In the genomic region with DNA sequence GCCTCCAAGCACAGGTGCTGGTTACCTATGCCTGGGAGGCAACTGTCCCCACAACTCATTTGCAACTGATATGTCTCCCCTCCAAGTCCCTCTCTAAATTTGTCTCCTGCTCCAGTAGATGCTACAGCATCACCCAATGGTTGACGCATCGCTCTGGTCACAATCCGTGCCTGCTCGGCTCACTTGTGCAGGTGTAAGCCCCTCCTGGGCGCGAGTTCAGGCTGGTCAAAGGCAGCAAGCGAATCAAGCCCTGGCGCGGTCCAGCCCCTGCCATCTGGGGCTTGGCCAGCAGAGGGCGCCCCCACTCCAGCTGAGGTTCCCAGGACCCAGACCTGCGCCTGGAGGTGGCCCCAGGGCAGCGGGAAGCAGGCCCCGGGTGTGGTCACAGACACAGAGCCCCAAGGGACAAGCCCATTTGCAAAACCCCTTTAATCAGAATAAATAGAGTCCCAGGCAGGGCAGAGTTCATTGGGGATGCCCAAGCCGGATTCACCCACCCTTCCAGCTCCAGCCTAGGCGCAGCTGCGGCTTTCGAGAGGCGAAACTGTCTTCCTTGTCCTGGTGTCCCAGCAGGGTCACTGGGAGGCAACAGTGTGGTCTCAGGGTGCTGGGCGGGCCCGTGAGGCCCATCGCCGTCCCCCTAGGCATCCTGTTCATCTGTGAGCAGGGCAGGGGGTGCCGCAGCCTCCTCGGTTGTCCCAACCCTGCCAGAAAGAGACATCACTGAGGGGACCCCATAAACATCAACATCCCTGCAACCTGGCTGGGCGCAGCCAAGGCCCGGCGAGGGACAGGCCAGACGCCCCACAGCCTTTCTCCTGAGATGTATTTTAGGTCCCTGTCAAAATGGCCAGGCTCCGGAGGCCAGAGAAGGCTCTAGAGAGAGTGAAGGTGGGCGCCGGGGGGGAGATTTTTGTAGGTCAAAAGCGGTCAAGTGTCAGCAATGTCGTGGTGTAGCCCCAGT, we compare ENCODE assay signal across 9 cellular contexts. TPM values are rescaled to one million over a fixed set of nuclear protein-coding genes. Genes with fewer than 3 reads are reported as not detected.
A peak's percentile ranks its signal among the peaks of the same experiment; 100 is the strongest.
DNase-seq lines count a peak whose midpoint lies in the region; ATAC-seq and TF ChIP-seq lines count a peak whose summit lies in the region.
"Had no signal": no experiment of that assay in that cellular context is flagged by ENCODE, and none has a peak within 500 bp of the region (broad histone marks: within the 10 kb centered on the region; RNA-seq: fewer than 3 reads in every experiment).

No MANE protein-coding gene starts in this region.

- no peak overlapping the region for H2BK5ac ChIP-seq in neuronal stem cell (ENCODE audit: low read length)

- H4K91ac ChIP-seq in neuronal stem cell (ENCODE audit: low read depth, low read length, poor library complexity) = no peak overlapping the region

- H3K9me3 ChIP-seq in PC-3 (ENCODE audit: low read length) (no peaks in the 10 kb centered on the region), neuronal stem cell (replicated peaks in 1 of 2; ENCODE audit: control insufficient read depth in 2 of 2, insufficient read depth in 1 of 2, low read depth in 1 of 2, low read length in 2 of 2) (no peaks in the 10 kb centered on the region)

- H3K18ac ChIP-seq in neuronal stem cell (ENCODE audit: low read length) = peak overlapping the region; percentile 55

- no peaks in the 10 kb centered on the region for H3K27me3 Mint-ChIP-seq in activated T-helper 1 cell treated with anti-CD3 and anti-CD28 coated beads, Interleukin-12 subunit alpha, Interleukin-12 subunit beta, Interleukin-2, Interleukin-4 antibody, amounts not matched to agents 30 ng/mL and 10 ng/mL and 1 ng/mL, durations not matched to agents 14 hours and 24 hours and 36 hours (ENCODE audit: insufficient read depth)
- no peaks in the 10 kb centered on the region for H3K27me3 Mint-ChIP-seq in type B pancreatic cell

- H3K79me1 ChIP-seq in neuronal stem cell (ENCODE audit: low read depth, low read length) = peaks cover 2% of the 10 kb centered on the region

- H4K8ac ChIP-seq in neuronal stem cell (ENCODE audit: low read depth, low read length) = peak overlapping the region; percentile 17

- H3K36me3 ChIP-seq in PC-3 (ENCODE audit: low read depth, low read length) = 0 out of 2 replicates have a peak, but pooled peaks cover 2% of the 10 kb centered on the region
- peaks cover 2 to 12% of the 10 kb centered on the region in 2 donors for H3K36me3 ChIP-seq in neuronal stem cell (replicated peaks in 1 of 2; ENCODE audit: control insufficient read depth in 2 of 2, insufficient read depth in 2 of 2, low read length in 2 of 2)

- H3K27me3 ChIP-seq in PC-3 (ENCODE audit: low read length) (no peaks in the 10 kb centered on the region), neuronal stem cell (ENCODE audit: control insufficient read depth in 3 of 3, insufficient read depth in 3 of 3, low read depth in 1 of 3, low read length in 3 of 3) (no peaks in the 10 kb centered on the region)

- peak overlapping the region; percentile 31 for H3K4ac ChIP-seq in neuronal stem cell (ENCODE audit: low read length)

- peaks cover 29% of the 10 kb centered on the region for H3K4me1 Mint-ChIP-seq in activated T-helper 1 cell treated with anti-CD3 and anti-CD28 coated beads, Interleukin-12 subunit alpha, Interleukin-12 subunit beta, Interleukin-2, Interleukin-4 antibody, amounts not matched to agents 30 ng/mL and 10 ng/mL and 1 ng/mL, durations not matched to agents 14 hours and 24 hours and 36 hours (ENCODE audit: low read depth)
- H3K4me1 Mint-ChIP-seq in type B pancreatic cell (ENCODE audit: unreplicated experiment) = peaks cover 6% of the 10 kb centered on the region

- H3K23ac ChIP-seq in neuronal stem cell (ENCODE audit: low read depth, low read length, poor library complexity) = peak overlapping the region; percentile 90

- H2BK120ac ChIP-seq in neuronal stem cell (ENCODE audit: low read depth, low read length) = peak overlapping the region; percentile 43

- H3K9ac ChIP-seq in PC-3 (ENCODE audit: low read length) (no peak overlapping the region), neuronal stem cell (ENCODE audit: low read depth, low read length, poor library complexity) (peak overlapping the region; percentile 57)

- peak overlapping the region; percentile 95 for H2BK15ac ChIP-seq in neuronal stem cell (ENCODE audit: low read length)

- H2AK5ac ChIP-seq in neuronal stem cell (ENCODE audit: low read depth, low read length) = peak overlapping the region; percentile 99

- DNase-seq in Daoy (ENCODE audit: low read depth) = peak; percentile 77
- DNase-seq in PC-3 = peak; percentile 81
- DNase-seq in activated T-helper 1 cell treated with anti-CD3 and anti-CD28 coated beads, Interleukin-12 subunit alpha, Interleukin-12 subunit beta, Interleukin-2, Interleukin-4 antibody, amounts not matched to agents 30 ng/mL and 10 ng/mL and 1 ng/mL, durations not matched to agents 14 hours and 24 hours and 36 hours (ENCODE audit: low spot score) = peak; percentile 68
- peak; percentile 40 for DNase-seq in fibroblast of mammary gland (ENCODE audit: low read depth)
- DNase-seq in neuronal stem cell (ENCODE audit: low spot score) = peak; percentile 65
- peak; percentile 90 for DNase-seq in type B pancreatic cell (ENCODE audit: extremely low spot score, unreplicated experiment)

- H2AFZ ChIP-seq in PC-3 (ENCODE audit: low read length) (no peak overlapping the region), neuronal stem cell (ENCODE audit: low read length) (no peak overlapping the region)

- TF ChIP-seq CTCF in PC-3 (conservative IDR thresholded peaks at IDR 0.05; ENCODE audit: low read depth, low read length) (peak; percentile 99), fibroblast of mammary gland (conservative IDR thresholded peaks at IDR 0.05; ENCODE audit: control insufficient read depth, insufficient read depth, low read depth, low read length) (peak; percentile 89), type B pancreatic cell (conservative IDR thresholded peaks at IDR 0.05) (peak; percentile 99)

- POLR2A ChIA-PET in PC-3 (lab: Charles Lee; ENCODE audit: unreplicated experiment) = no interaction called here

- CTCF ChIA-PET in PC-3 (lab: Charles Lee) = no interaction called here

- H3K27ac ChIP-seq in PC-3 (ENCODE audit: low read length) (no peak overlapping the region), neuronal stem cell (replicated peaks; ENCODE audit: low read length) (no peak overlapping the region)

- no CpG with 5 or more reads among the region's 33 CpGs for WGBS in neuronal stem cell (ENCODE audit: extremely low coverage in 2 of 2, insufficient read length in 2 of 2, insufficient replicate concordance in 1 of 2), 2 donors

- intact Hi-C loops in PC-3 (cut with micrococcal nuclease) = loop anchor here (1.0 to 2.0 kb wide), 2 partner anchors 64 to 139 kb away; no protein-coding TSS in a partner anchor
- intact Hi-C loops in activated T-helper 1 cell treated with anti-CD3 and anti-CD28 coated beads, Interleukin-12 subunit alpha, Interleukin-12 subunit beta, Interleukin-2, Interleukin-4 antibody, amounts not matched to agents 30 ng/mL and 10 ng/mL and 1 ng/mL, durations not matched to agents 14 hours and 24 hours and 36 hours (cut with micrococcal nuclease) = loop anchor here (1.0 to 5.0 kb wide), 6 partner anchors 9 to 95 kb away; a partner anchor contains a TSS

- BruUV-seq in PC-3 (replicated peaks; lab: Mats Ljungman, UMichigan) = no TSS peak

- H3K4me3 Mint-ChIP-seq in activated T-helper 1 cell treated with anti-CD3 and anti-CD28 coated beads, Interleukin-12 subunit alpha, Interleukin-12 subunit beta, Interleukin-2, Interleukin-4 antibody, amounts not matched to agents 30 ng/mL and 10 ng/mL and 1 ng/mL, durations not matched to agents 14 hours and 24 hours and 36 hours = no peak overlapping the region
- H3K4me3 Mint-ChIP-seq in type B pancreatic cell = no peak overlapping the region

- H3K9me2 ChIP-seq in PC-3 (replicated peaks; ENCODE audit: low read length) = no peaks in the 10 kb centered on the region

- H3K4me2 ChIP-seq in PC-3 (ENCODE audit: low read length) = no peak overlapping the region
- peak overlapping the region; percentile 15 for H3K4me2 ChIP-seq in neuronal stem cell (ENCODE audit: insufficient read depth, low read length, poor library complexity, severe bottlenecking)

- H3K4me1 ChIP-seq in PC-3 (ENCODE audit: insufficient read depth, low read length) (peaks cover 1% of the 10 kb centered on the region), neuronal stem cell (ENCODE audit: control insufficient read depth in 2 of 2, insufficient read depth in 1 of 2, low read depth in 1 of 2, low read length in 2 of 2) (no peaks in the 10 kb centered on the region)

- no peaks in the 10 kb centered on the region for H4K20me1 ChIP-seq in PC-3 (ENCODE audit: low read length)

- H3K9me3 Mint-ChIP-seq in activated T-helper 1 cell treated with anti-CD3 and anti-CD28 coated beads, Interleukin-12 subunit alpha, Interleukin-12 subunit beta, Interleukin-2, Interleukin-4 antibody, amounts not matched to agents 30 ng/mL and 10 ng/mL and 1 ng/mL, durations not matched to agents 14 hours and 24 hours and 36 hours = no peaks in the 10 kb centered on the region
- no peaks in the 10 kb centered on the region for H3K9me3 Mint-ChIP-seq in type B pancreatic cell

- H3K27ac Mint-ChIP-seq in activated T-helper 1 cell treated with anti-CD3 and anti-CD28 coated beads, Interleukin-12 subunit alpha, Interleukin-12 subunit beta, Interleukin-2, Interleukin-4 antibody, amounts not matched to agents 30 ng/mL and 10 ng/mL and 1 ng/mL, durations not matched to agents 14 hours and 24 hours and 36 hours = peak overlapping the region; percentile 76
- H3K27ac Mint-ChIP-seq in type B pancreatic cell = peak overlapping the region; percentile 67

- ATAC-seq in HG03108 (IDR thresholded peaks at IDR 0.05; ENCODE audit: unreplicated experiment) (peak; percentile 56), PC-3 (peak; percentile 91), HG02571 (IDR thresholded peaks at IDR 0.05; ENCODE audit: unreplicated experiment) (no peak)

- no peak overlapping the region for H2BK12ac ChIP-seq in neuronal stem cell (ENCODE audit: low read length)

- H3K4me3 ChIP-seq in PC-3 (ENCODE audit: low read length) = no peak overlapping the region
- no peak overlapping the region for H3K4me3 ChIP-seq in fibroblast of mammary gland (ENCODE audit: control insufficient read depth, low read depth, low read length)
- H3K4me3 ChIP-seq in neuronal stem cell (ENCODE audit: low read length in 2 of 2) = no peak overlapping the region

- no peaks in the 10 kb centered on the region for H3K79me2 ChIP-seq in PC-3 (ENCODE audit: low read length)

- peaks cover 40% of the 10 kb centered on the region for H3K36me3 Mint-ChIP-seq in activated T-helper 1 cell treated with anti-CD3 and anti-CD28 coated beads, Interleukin-12 subunit alpha, Interleukin-12 subunit beta, Interleukin-2, Interleukin-4 antibody, amounts not matched to agents 30 ng/mL and 10 ng/mL and 1 ng/mL, durations not matched to agents 14 hours and 24 hours and 36 hours (ENCODE audit: low read depth)
- H3K36me3 Mint-ChIP-seq in type B pancreatic cell = peaks cover 3% of the 10 kb centered on the region

- H3F3A ChIP-seq in PC-3 (ENCODE audit: low read length, unreplicated experiment) = no peaks in the 10 kb centered on the region

- no peak overlapping the region for H3K14ac ChIP-seq in neuronal stem cell (ENCODE audit: low read length)

RNA-seq across cellular contexts. Expression of a gene that starts 15.8 kb away (rescaled TPM):
- 0.80 and 4.6 TPM in 2 replicates for total RNA-seq in Daoy (2014; rRNA removed; shearing (Covaris generic))
- 97.3 and 138 TPM in 2 replicates for total RNA-seq in PC-3 (2014; rRNA removed)
- 265 and 268 TPM in 2 replicates for total RNA-seq in activated T-helper 1 cell treated with anti-CD3 and anti-CD28 coated beads, Interleukin-12 subunit alpha, Interleukin-12 subunit beta, Interleukin-2, Interleukin-4 antibody, amounts not matched to agents 30 ng/mL and 10 ng/mL and 1 ng/mL, durations not matched to agents 14 hours and 24 hours and 36 hours
- 18.0 TPM for polyA plus RNA-seq in neuronal stem cell (2013, experiment 1 of 2)
- 18.2 TPM for polyA plus RNA-seq in neuronal stem cell (2013, experiment 2 of 2)
- total RNA-seq in type B pancreatic cell (ENCODE audit: low replicate concordance) = 94.4 and 122 TPM in 2 replicates

RNA-seq across cellular contexts. Expression of a gene that starts 17.8 kb away (rescaled TPM):
- not detected in 2 replicates for total RNA-seq in Daoy (2014; rRNA removed; shearing (Covaris generic))
- total RNA-seq in PC-3 (2014; rRNA removed) = 4.6 and 5.3 TPM in 2 replicates
- 234 and 239 TPM in 2 replicates for total RNA-seq in activated T-helper 1 cell treated with anti-CD3 and anti-CD28 coated beads, Interleukin-12 subunit alpha, Interleukin-12 subunit beta, Interleukin-2, Interleukin-4 antibody, amounts not matched to agents 30 ng/mL and 10 ng/mL and 1 ng/mL, durations not matched to agents 14 hours and 24 hours and 36 hours
- polyA plus RNA-seq in neuronal stem cell (2013, experiment 1 of 2) = 0.08 TPM
- polyA plus RNA-seq in neuronal stem cell (2013, experiment 2 of 2) = 0.08 TPM
- total RNA-seq in type B pancreatic cell (ENCODE audit: low replicate concordance) = 0.85 and 0.90 TPM in 2 replicates

RNA-seq across cellular contexts. Expression of a gene that starts 33.4 kb away (rescaled TPM):
- total RNA-seq in Daoy (2014; rRNA removed; shearing (Covaris generic)) = not detected in 2 replicates
- 3.2 TPM in 1 of 2 replicates, not detected in the other for total RNA-seq in PC-3 (2014; rRNA removed)
- total RNA-seq in activated T-helper 1 cell treated with anti-CD3 and anti-CD28 coated beads, Interleukin-12 subunit alpha, Interleukin-12 subunit beta, Interleukin-2, Interleukin-4 antibody, amounts not matched to agents 30 ng/mL and 10 ng/mL and 1 ng/mL, durations not matched to agents 14 hours and 24 hours and 36 hours = not detected in 2 replicates
- not detected for polyA plus RNA-seq in neuronal stem cell (2013, experiment 1 of 2)
- polyA plus RNA-seq in neuronal stem cell (2013, experiment 2 of 2) = not detected
- not detected in 2 replicates for total RNA-seq in type B pancreatic cell (ENCODE audit: low replicate concordance)
- total RNA-seq: glomerular endothelial cell had no signal

RNA-seq across cellular contexts. Expression of a gene that starts 55.6 kb away (rescaled TPM):
- 14.8 and 19.4 TPM in 2 replicates for total RNA-seq in Daoy (2014; rRNA removed; shearing (Covaris generic))
- total RNA-seq in PC-3 (2014; rRNA removed) (213 and 220 TPM in 2 replicates), type B pancreatic cell (ENCODE audit: low replicate concordance) (64.1 and 179 TPM in 2 replicates)
- total RNA-seq in activated T-helper 1 cell treated with anti-CD3 and anti-CD28 coated beads, Interleukin-12 subunit alpha, Interleukin-12 subunit beta, Interleukin-2, Interleukin-4 antibody, amounts not matched to agents 30 ng/mL and 10 ng/mL and 1 ng/mL, durations not matched to agents 14 hours and 24 hours and 36 hours = 131 and 133 TPM in 2 replicates
- polyA plus RNA-seq in neuronal stem cell (2013, experiment 1 of 2) = 16.6 TPM
- 16.6 TPM for polyA plus RNA-seq in neuronal stem cell (2013, experiment 2 of 2)

Comparison
In these comparisons a context has a peak if more than half of its experiments do, and no peak if none do; other contexts are left out.
1. DNase-seq: peak in every context shown above with its lines; median percentile 90 in type B pancreatic cell; 81 in PC-3; 77 in Daoy; 68 in activated T-helper 1 cell treated with anti-CD3 and anti-CD28 coated beads, Interleukin-12 subunit alpha, Interleukin-12 subunit beta, Interleukin-2, Interleukin-4 antibody, amounts not matched to agents 30 ng/mL and 10 ng/mL and 1 ng/mL, durations not matched to agents 14 hours and 24 hours and 36 hours; 65 in neuronal stem cell; 40 in fibroblast of mammary gland.
2. RNA of a gene that starts 15.8 kb away (total RNA-seq): 265 to 268 TPM in activated T-helper 1 cell treated with anti-CD3 and anti-CD28 coated beads, Interleukin-12 subunit alpha, Interleukin-12 subunit beta, Interleukin-2, Interleukin-4 antibody, amounts not matched to agents 30 ng/mL and 10 ng/mL and 1 ng/mL, durations not matched to agents 14 hours and 24 hours and 36 hours, 97.3 to 138 TPM in PC-3 and 94.4 to 122 TPM in type B pancreatic cell; 0.80 to 4.6 TPM in Daoy; every median in the first group is over 10 times any median in the second.
3. RNA of a gene that starts 17.8 kb away (total RNA-seq): 234 to 239 TPM in activated T-helper 1 cell treated with anti-CD3 and anti-CD28 coated beads, Interleukin-12 subunit alpha, Interleukin-12 subunit beta, Interleukin-2, Interleukin-4 antibody, amounts not matched to agents 30 ng/mL and 10 ng/mL and 1 ng/mL, durations not matched to agents 14 hours and 24 hours and 36 hours; 4.6 to 5.3 TPM in PC-3, 0.85 to 0.90 TPM in type B pancreatic cell and not detected in Daoy; every median in the first group is over 10 times any median in the second.
4. Peak in every context shown above with its lines, with median percentiles within 50 percentile points of each other: CTCF ChIP-seq.